ENCODE assay signal across 1 cellular context in the genomic region with DNA sequence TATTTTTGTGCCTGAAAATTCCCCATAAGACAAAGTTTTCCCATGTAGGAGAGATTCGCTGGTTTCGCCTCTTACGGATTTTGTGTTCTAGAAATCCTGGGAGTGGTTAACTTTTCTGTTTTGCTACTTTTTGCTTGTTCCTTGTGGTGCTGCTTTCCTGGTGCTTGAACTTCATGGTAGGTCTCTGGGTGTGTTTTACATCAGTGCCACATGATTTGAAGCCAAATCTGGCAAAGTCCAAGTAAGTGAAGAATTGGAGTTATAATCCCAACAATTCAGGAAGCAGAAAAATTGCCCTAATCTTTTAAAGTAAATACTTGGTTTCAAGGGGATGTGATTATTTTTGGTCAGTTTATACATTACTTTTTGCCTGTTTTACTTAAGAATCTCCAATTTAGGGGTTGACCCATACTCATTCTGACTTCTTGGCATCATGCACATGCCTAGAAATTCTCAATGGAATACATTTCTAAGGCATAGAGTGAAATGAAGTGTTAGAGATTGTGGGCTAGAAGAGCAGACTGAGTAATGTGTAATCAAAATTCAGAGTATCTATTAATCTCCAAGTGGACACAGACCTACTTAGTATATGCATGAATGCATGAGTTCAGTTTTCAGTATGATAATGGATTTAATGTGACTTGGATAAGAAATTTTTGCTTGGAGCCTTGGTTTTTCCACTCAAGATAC.
TF ChIP-seq lines count a peak whose summit lies in the region.

No MANE protein-coding gene starts in this region.

TF ChIP-seq in GM23338, 12 proteins besides CTCF, POLR2A, EP300 and RAD21:
- TF ChIP-seq CREB1 (CRISPR knock-in tag; IDR thresholded peaks at IDR 0.05; ENCODE audit: low read depth) (no peak), EZH2 (IDR thresholded peaks at IDR 0.05; ENCODE audit: low read depth, unreplicated experiment) (no peak), JUNB (IDR thresholded peaks at IDR 0.05; ENCODE audit: unreplicated experiment) (no peak), NANOG (IDR thresholded peaks at IDR 0.05; ENCODE audit: borderline replicate concordance) (no peak), ZNF114 (CRISPR knock-in tag; IDR thresholded peaks at IDR 0.05) (no peak), ZNF331 (CRISPR knock-in tag; IDR thresholded peaks at IDR 0.05; ENCODE audit: low read depth) (no peak), STAT1 (IDR thresholded peaks at IDR 0.05; ENCODE audit: unreplicated experiment) (no peak), EZH2phosphoT487 (IDR thresholded peaks at IDR 0.05; ENCODE audit: unreplicated experiment) (no peak), POLR2AphosphoS5 (IDR thresholded peaks at IDR 0.05; ENCODE audit: low read depth) (no peak)
- TF ChIP-seq, protein P1, sequence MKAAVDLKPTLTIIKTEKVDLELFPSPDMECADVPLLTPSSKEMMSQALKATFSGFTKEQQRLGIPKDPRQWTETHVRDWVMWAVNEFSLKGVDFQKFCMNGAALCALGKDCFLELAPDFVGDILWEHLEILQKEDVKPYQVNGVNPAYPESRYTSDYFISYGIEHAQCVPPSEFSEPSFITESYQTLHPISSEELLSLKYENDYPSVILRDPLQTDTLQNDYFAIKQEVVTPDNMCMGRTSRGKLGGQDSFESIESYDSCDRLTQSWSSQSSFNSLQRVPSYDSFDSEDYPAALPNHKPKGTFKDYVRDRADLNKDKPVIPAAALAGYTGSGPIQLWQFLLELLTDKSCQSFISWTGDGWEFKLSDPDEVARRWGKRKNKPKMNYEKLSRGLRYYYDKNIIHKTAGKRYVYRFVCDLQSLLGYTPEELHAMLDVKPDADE (IDR thresholded peaks at IDR 0.05): no peak
- TF ChIP-seq, protein P2, sequence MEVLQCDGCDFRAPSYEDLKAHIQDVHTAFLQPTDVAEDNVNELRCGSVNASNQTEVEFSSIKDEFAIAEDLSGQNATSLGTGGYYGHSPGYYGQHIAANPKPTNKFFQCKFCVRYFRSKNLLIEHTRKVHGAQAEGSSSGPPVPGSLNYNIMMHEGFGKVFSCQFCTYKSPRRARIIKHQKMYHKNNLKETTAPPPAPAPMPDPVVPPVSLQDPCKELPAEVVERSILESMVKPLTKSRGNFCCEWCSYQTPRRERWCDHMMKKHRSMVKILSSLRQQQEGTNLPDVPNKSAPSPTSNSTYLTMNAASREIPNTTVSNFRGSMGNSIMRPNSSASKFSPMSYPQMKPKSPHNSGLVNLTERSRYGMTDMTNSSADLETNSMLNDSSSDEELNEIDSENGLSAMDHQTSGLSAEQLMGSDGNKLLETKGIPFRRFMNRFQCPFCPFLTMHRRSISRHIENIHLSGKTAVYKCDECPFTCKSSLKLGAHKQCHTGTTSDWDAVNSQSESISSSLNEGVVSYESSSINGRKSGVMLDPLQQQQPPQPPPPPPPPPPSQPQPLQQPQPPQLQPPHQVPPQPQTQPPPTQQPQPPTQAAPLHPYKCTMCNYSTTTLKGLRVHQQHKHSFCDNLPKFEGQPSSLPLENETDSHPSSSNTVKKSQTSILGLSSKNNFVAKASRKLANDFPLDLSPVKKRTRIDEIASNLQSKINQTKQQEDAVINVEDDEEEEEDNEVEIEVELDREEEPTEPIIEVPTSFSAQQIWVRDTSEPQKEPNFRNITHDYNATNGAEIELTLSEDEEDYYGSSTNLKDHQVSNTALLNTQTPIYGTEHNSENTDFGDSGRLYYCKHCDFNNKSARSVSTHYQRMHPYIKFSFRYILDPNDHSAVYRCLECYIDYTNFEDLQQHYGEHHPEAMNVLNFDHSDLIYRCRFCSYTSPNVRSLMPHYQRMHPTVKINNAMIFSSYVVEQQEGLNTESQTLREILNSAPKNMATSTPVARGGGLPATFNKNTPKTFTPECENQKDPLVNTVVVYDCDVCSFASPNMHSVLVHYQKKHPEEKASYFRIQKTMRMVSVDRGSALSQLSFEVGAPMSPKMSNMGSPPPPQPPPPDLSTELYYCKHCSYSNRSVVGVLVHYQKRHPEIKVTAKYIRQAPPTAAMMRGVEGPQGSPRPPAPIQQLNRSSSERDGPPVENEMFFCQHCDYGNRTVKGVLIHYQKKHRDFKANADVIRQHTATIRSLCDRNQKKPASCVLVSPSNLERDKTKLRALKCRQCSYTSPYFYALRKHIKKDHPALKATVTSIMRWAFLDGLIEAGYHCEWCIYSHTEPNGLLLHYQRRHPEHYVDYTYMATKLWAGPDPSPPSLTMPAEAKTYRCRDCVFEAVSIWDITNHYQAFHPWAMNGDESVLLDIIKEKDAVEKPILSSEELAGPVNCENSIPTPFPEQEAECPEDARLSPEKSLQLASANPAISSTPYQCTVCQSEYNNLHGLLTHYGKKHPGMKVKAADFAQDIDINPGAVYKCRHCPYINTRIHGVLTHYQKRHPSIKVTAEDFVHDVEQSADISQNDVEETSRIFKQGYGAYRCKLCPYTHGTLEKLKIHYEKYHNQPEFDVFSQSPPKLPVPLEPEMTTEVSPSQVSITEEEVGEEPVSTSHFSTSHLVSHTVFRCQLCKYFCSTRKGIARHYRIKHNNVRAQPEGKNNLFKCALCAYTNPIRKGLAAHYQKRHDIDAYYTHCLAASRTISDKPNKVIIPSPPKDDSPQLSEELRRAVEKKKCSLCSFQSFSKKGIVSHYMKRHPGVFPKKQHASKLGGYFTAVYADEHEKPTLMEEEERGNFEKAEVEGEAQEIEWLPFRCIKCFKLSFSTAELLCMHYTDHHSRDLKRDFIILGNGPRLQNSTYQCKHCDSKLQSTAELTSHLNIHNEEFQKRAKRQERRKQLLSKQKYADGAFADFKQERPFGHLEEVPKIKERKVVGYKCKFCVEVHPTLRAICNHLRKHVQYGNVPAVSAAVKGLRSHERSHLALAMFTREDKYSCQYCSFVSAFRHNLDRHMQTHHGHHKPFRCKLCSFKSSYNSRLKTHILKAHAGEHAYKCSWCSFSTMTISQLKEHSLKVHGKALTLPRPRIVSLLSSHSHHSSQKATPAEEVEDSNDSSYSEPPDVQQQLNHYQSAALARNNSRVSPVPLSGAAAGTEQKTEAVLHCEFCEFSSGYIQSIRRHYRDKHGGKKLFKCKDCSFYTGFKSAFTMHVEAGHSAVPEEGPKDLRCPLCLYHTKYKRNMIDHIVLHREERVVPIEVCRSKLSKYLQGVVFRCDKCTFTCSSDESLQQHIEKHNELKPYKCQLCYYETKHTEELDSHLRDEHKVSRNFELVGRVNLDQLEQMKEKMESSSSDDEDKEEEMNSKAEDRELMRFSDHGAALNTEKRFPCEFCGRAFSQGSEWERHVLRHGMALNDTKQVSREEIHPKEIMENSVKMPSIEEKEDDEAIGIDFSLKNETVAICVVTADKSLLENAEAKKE (CRISPR knock-in tag; IDR thresholded peaks at IDR 0.05): no peak
- TF ChIP-seq, protein P3, sequence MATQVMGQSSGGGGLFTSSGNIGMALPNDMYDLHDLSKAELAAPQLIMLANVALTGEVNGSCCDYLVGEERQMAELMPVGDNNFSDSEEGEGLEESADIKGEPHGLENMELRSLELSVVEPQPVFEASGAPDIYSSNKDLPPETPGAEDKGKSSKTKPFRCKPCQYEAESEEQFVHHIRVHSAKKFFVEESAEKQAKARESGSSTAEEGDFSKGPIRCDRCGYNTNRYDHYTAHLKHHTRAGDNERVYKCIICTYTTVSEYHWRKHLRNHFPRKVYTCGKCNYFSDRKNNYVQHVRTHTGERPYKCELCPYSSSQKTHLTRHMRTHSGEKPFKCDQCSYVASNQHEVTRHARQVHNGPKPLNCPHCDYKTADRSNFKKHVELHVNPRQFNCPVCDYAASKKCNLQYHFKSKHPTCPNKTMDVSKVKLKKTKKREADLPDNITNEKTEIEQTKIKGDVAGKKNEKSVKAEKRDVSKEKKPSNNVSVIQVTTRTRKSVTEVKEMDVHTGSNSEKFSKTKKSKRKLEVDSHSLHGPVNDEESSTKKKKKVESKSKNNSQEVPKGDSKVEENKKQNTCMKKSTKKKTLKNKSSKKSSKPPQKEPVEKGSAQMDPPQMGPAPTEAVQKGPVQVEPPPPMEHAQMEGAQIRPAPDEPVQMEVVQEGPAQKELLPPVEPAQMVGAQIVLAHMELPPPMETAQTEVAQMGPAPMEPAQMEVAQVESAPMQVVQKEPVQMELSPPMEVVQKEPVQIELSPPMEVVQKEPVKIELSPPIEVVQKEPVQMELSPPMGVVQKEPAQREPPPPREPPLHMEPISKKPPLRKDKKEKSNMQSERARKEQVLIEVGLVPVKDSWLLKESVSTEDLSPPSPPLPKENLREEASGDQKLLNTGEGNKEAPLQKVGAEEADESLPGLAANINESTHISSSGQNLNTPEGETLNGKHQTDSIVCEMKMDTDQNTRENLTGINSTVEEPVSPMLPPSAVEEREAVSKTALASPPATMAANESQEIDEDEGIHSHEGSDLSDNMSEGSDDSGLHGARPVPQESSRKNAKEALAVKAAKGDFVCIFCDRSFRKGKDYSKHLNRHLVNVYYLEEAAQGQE (IDR thresholded peaks at IDR 0.05; ENCODE audit: unreplicated experiment): no peak
